In the genomic region with DNA sequence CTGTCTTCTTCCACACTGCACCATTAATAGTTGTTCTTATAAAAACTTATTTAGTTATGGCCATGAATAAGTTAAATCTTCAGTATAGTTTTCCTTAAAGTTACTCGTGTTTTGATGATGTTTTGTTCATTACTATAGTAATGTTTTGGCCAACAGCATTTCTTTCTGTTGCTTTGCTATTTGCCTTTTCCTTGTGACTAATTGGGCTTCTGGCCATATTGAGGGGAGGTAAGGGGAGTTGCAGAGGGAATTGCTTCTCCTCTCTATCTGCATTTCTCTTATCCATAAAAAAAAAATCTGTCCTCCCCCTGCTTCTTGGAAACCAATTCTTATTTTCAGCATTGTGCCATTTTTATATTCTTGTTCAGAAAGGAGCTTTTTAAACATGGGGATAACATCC, we compare ENCODE assay signal across 28 cellular contexts. TPM values are rescaled to one million over a fixed set of nuclear protein-coding genes. Genes with fewer than 3 reads are reported as not detected.
DNase-seq lines count a peak whose midpoint lies in the region; ATAC-seq, FAIRE-seq and TF ChIP-seq lines count a peak whose summit lies in the region.
"Had no signal": no experiment of that assay in that cellular context is flagged by ENCODE, and none has a peak within 500 bp of the region (broad histone marks: within the 10 kb centered on the region; RNA-seq: fewer than 3 reads in every experiment).

No MANE protein-coding gene starts in this region.

- FAIRE-seq in colon (lab: Jason Lieb, UNC), result peak; percentile 75
- FAIRE-seq: bronchial epithelial cell had no signal

- H3K4me3 ChIP-seq in tibial artery, result no peak overlapping the region
- H3K4me3 ChIP-seq: heart right ventricle had no signal

- TF ChIP-seq POLR2A in erythroblast (IDR thresholded peaks at IDR 0.05; ENCODE audit: low read length), result no peak

- no peak for TF ChIP-seq CTCF in tibial artery (IDR thresholded peaks at IDR 0.05)

- H3K36me3 ChIP-seq in tibial artery, result no peaks in the 10 kb centered on the region
- H3K36me3 ChIP-seq: WERI-Rb-1 had no signal

- ATAC-seq in HG02938 (IDR thresholded peaks at IDR 0.05; ENCODE audit: unreplicated experiment), result no peak
- ATAC-seq: heart right ventricle; left colon; sciatic nerve; stimulated activated memory B cell treated with anti-CD40 and anti-IgM and Interleukin-4, amounts not matched to agents 10 μg/mL and 1 μg/mL and 100 μg/mL, for 72 hours had no signal

- peak overlapping the region; percentile 25 to 42 for H3K27ac ChIP-seq in tibial artery
- no peak overlapping the region for H3K27ac ChIP-seq in substantia nigra (ENCODE audit: low read depth, low read length, poor library complexity, severe bottlenecking)
- H3K27ac ChIP-seq: WERI-Rb-1 had no signal

- intact Hi-C loops in tibial artery (cut with DNase I; ENCODE audit: low total_unique reads), result no loop called here

- peaks cover 0 to 11% (median 0%) of the 10 kb centered on the region in 4 donors for H3K4me1 ChIP-seq in tibial artery
- H3K4me1 ChIP-seq: heart right ventricle had no signal

- H3K9me3 ChIP-seq in tibial artery, result no peaks in the 10 kb centered on the region
- H3K9me3 ChIP-seq: heart right ventricle had no signal

- H3K27me3 ChIP-seq in tibial artery, result no peaks in the 10 kb centered on the region
- H3K27me3 ChIP-seq: heart right ventricle had no signal

- DNase-seq in M059J (ENCODE audit: low read depth) (peak; percentile 39), iris pigment epithelial cell (ENCODE audit: low read depth) (peak; percentile 11), tibial artery (no peak), substantia nigra (lab: John Stamatoyannopoulos, UW) (no peak), erythroblast (lab: John Stamatoyannopoulos, UW) (no peak)
- no peak for DNase-seq in activated CD4-positive, alpha-beta T cell treated with anti-CD3 and anti-CD28 coated beads, Interleukin-2, amount 50 U/mL, for 1 hour
- DNase-seq: activated CD4-positive, alpha-beta T cell treated with anti-CD3 and anti-CD28 coated beads for 48 hours; activated naive CD4-positive, alpha-beta T cell; activated T-cell treated with anti-CD3 and anti-CD28 coated beads, Interleukin-2, amount 50 U/mL, for 24 hours; CD4-positive, alpha-beta T cell; heart right ventricle; left colon; NCI-H1694 treated with DMSO at 0.1 percent for 48 hours; NCI-H2171 treated with DMSO at 0.1 percent for 48 hours; NCI-H524 treated with DMSO at 0.1 percent for 48 hours; SIG-M5; stimulated activated CD4-positive, alpha-beta T cell treated with anti-CD3 and anti-CD28 coated beads, Interleukin-4, amount 100 ng/mL, for 4 hours; SW 1271; T-helper 9 cell; WERI-Rb-1 had no signal

RNA-seq across cellular contexts. Expression of gene ZCCHC12, which starts 42.7 kb away (rescaled TPM):
- total RNA-seq in M059J (2014; rRNA removed; shearing (Covaris generic)), result 0.05 TPM in 1 of 2 replicates, not detected in the other
- total RNA-seq: Daoy, LHCN-M2, myocyte, sciatic nerve had no signal

RNA-seq across cellular contexts. Expression of gene IL13RA1, which starts 53.5 kb away (rescaled TPM):
- 141 and 174 TPM in 2 replicates for total RNA-seq in M059J (2014; rRNA removed; shearing (Covaris generic))

Comparison
In these comparisons a context has a peak if more than half of its experiments do, and no peak if none do; other contexts are left out.
1. DNase-seq: peak in M059J (single experiment) and iris pigment epithelial cell (single experiment); none in tibial artery (0 of 2), substantia nigra (0 of 49), erythroblast (0 of 2) and activated CD4-positive, alpha-beta T cell treated with anti-CD3 and anti-CD28 coated beads, Interleukin-2, amount 50 U/mL, for 1 hour (single experiment).